20 cellular contexts compared by ENCODE assay signal in genomic region chrX:123807825-123808416, GRCh38. TPM values are rescaled to one million over a fixed set of nuclear protein-coding genes. Genes with fewer than 3 reads are reported as not detected.
DNase-seq lines count a peak whose midpoint lies in the region; ATAC-seq and TF ChIP-seq lines count a peak whose summit lies in the region.
"Had no signal": no experiment of that assay in that cellular context is flagged by ENCODE, and none has a peak within 500 bp of the region (broad histone marks: within the 10 kb centered on the region; RNA-seq: fewer than 3 reads in every experiment).

No MANE protein-coding gene starts in this region.

- RAD21 ChIA-PET in HCT116 (lab: Charles Lee; ENCODE audit: low non-redundant PET in 1 of 2, low total read pairs in 2 of 2, uncharacterized antibody in 2 of 2, unreplicated experiment in 2 of 2): no interaction called here

- no peaks in the 10 kb centered on the region for H3K4me1 ChIP-seq in A673 (ENCODE audit: insufficient read depth, low read length, poor library complexity, severe bottlenecking)
- peaks cover 18 to 26% of the 10 kb centered on the region in 2 experiments; a peak in 3 of 4 replicates for H3K4me1 ChIP-seq in HCT116 (ENCODE audit: control insufficient read depth in 1 of 2, insufficient read depth in 2 of 2, low read length in 2 of 2)
- H3K4me1 ChIP-seq: breast epithelium, esophagus muscularis mucosa, neural progenitor cell, stomach, uterus had no signal

- DNase-seq in A673 (ENCODE audit: low spot score) (peak; percentile 30), HCT116 (ENCODE audit: low read depth, low spot score) (no peak), SK-N-MC (ENCODE audit: low read depth, low spot score) (no peak), fibroblast of peridontal ligament (ENCODE audit: extremely low read depth) (peak; percentile 54), T-helper 2 cell (no peak)
- DNase-seq in activated CD4-positive, alpha-beta T cell treated with anti-CD3 and anti-CD28 coated beads, Interleukin-2, amount 50 U/mL, for 48 hours: no peak
- DNase-seq: activated naive CD8-positive, alpha-beta T cell treated with anti-CD3 and anti-CD28 coated beads for 36 hours; activated T-cell treated with anti-CD3 and anti-CD28 coated beads, Interleukin-2, amount 50 U/mL, for 1 hour; kidney glomerular epithelial cell; midbrain; NCI-H2171 treated with DMSO at 0.1 percent for 48 hours; NK-92 treated with Interleukin-12 subunit alpha and Interleukin-12 subunit beta, amount 100 ng/mL, for 24 hours; T-cell; uterus had no signal

- H3K9ac ChIP-seq in HCT116 (ENCODE audit: low read length): no peak overlapping the region
- H3K9ac ChIP-seq in SK-N-MC (ENCODE audit: insufficient read length): no peak overlapping the region
- H3K9ac ChIP-seq: neural progenitor cell had no signal

- ATAC-seq in HCT116 (no peak), HG03442 (IDR thresholded peaks at IDR 0.05; ENCODE audit: unreplicated experiment) (no peak), GM18873 (IDR thresholded peaks at IDR 0.05; ENCODE audit: low FRiP score, unreplicated experiment) (no peak)
- ATAC-seq: T-cell had no signal

- POLR2A ChIA-PET in A673 (lab: Charles Lee; ENCODE audit: low non-redundant PET): no interaction called here
- POLR2A ChIA-PET in HCT116 (lab: Charles Lee): no interaction called here

- H4K20me1 ChIP-seq in HCT116 (ENCODE audit: insufficient read depth): no peaks in the 10 kb centered on the region

- H3K4me3 ChIP-seq in A673 (ENCODE audit: low read depth, low read length, poor library complexity, severe bottlenecking): no peak overlapping the region
- H3K4me3 ChIP-seq in HCT116 (replicated peaks in 1 of 2; ENCODE audit: low read depth in 1 of 2, low read length in 2 of 2): no peak overlapping the region
- 0 out of 2 replicates have a peak overlapping the region, but pooled peaks have one; percentile 36 for H3K4me3 ChIP-seq in SK-N-MC
- H3K4me3 ChIP-seq: breast epithelium, esophagus muscularis mucosa, neural progenitor cell, stomach, uterus had no signal

- H3K27ac ChIP-seq in A673 (ENCODE audit: low read depth, low read length, poor library complexity, severe bottlenecking) (no peak overlapping the region), HCT116 (ENCODE audit: low read depth, low read length) (no peak overlapping the region), SK-N-MC (peak overlapping the region; percentile 76)
- H3K27ac ChIP-seq: breast epithelium, esophagus muscularis mucosa, neural progenitor cell, stomach had no signal

- no peak for TF ChIP-seq POLR2A in HCT116 (IDR thresholded peaks at IDR 0.05; ENCODE audit: borderline replicate concordance, extremely low read depth, insufficient read depth, insufficient read length)

- TF ChIP-seq CTCF in A673 (conservative IDR thresholded peaks at IDR 0.05; ENCODE audit: low read depth, low read length): no peak
- TF ChIP-seq CTCF in HCT116 (IDR thresholded peaks at IDR 0.05 in 2 of 3, conservative IDR thresholded peaks at IDR 0.05 in 1 of 3; ENCODE audit: borderline replicate concordance in 1 of 3, insufficient read depth in 1 of 3, low read depth in 2 of 3, low read length in 2 of 3): no peak

- H3K27me3 ChIP-seq in A673 (replicated peaks; ENCODE audit: insufficient read depth, low read depth, low read length, poor library complexity) (no peaks in the 10 kb centered on the region), HCT116 (ENCODE audit: insufficient read depth, low read length) (no peaks in the 10 kb centered on the region)
- H3K27me3 ChIP-seq: breast epithelium, esophagus muscularis mucosa, neural progenitor cell, stomach, uterus had no signal

- BruUV-seq in A673 (replicated peaks; lab: Mats Ljungman, UMichigan) (no TSS peak), HCT116 (replicated peaks; lab: Mats Ljungman, UMichigan) (no TSS peak)

- CTCF ChIA-PET in A673 (lab: Charles Lee): no interaction called here
- CTCF ChIA-PET in HCT116 (lab: Charles Lee): no interaction called here

- H2AFZ ChIP-seq in HCT116 (ENCODE audit: low read depth, low read length, poor library complexity, severe bottlenecking): peak overlapping the region; percentile 89
- H2AFZ ChIP-seq: neural progenitor cell had no signal

- H3K79me2 ChIP-seq in HCT116 (ENCODE audit: insufficient read depth, low read length): no peaks in the 10 kb centered on the region

- H3K36me3 ChIP-seq in A673 (ENCODE audit: insufficient read depth, low read length, poor library complexity, severe bottlenecking) (no peaks in the 10 kb centered on the region), HCT116 (ENCODE audit: control insufficient read depth in 1 of 2, insufficient read depth in 2 of 2, low read length in 2 of 2) (no peaks in the 10 kb centered on the region), SK-N-MC (ENCODE audit: insufficient read depth, low read length) (no peaks in the 10 kb centered on the region)
- H3K36me3 ChIP-seq: breast epithelium, esophagus muscularis mucosa, neural progenitor cell, stomach, uterus had no signal

- no peak for TF ChIP-seq RAD21 in HCT116 (IDR thresholded peaks at IDR 0.05; ENCODE audit: low read depth)

- intact Hi-C loops in A673 (cut with micrococcal nuclease; ENCODE audit: unreplicated experiment) (no loop called here), HCT116 (cut with micrococcal nuclease) (no loop called here)

- H3K9me2 ChIP-seq in HCT116 (ENCODE audit: insufficient read depth): no peaks in the 10 kb centered on the region

- H3K4me2 ChIP-seq in HCT116 (ENCODE audit: low read length): 0 out of 2 replicates have a peak overlapping the region, but pooled peaks have one; percentile 9
- H3K4me2 ChIP-seq: neural progenitor cell had no signal

- H3K9me3 ChIP-seq in A673 (ENCODE audit: low read depth, low read length, poor library complexity, severe bottlenecking) (no peaks in the 10 kb centered on the region), HCT116 (ENCODE audit: control insufficient read depth in 1 of 2, insufficient read depth in 1 of 2, low read depth in 1 of 2, low read length in 2 of 2) (no peaks in the 10 kb centered on the region), SK-N-MC (ENCODE audit: low read depth, low read length) (no peaks in the 10 kb centered on the region)
- H3K9me3 ChIP-seq: breast epithelium, esophagus muscularis mucosa, stomach, uterus had no signal

TF ChIP-seq in HCT116, 20 proteins besides CTCF, POLR2A, EP300 and RAD21:
- TF ChIP-seq FOSL1 (IDR thresholded peaks at IDR 0.05; ENCODE audit: low read depth) (0 out of 2 replicates have a peak, but pooled peaks have one; percentile 8), ZNF274 (IDR thresholded peaks at IDR 0.05; ENCODE audit: low read depth, low read length) (no peak), POLR2AphosphoS5 (IDR thresholded peaks at IDR 0.05; ENCODE audit: low read depth, low read length) (no peak), SP1 (IDR thresholded peaks at IDR 0.05; ENCODE audit: low read depth) (no peak), ZFX (IDR thresholded peaks at IDR 0.05) (no peak), EGR1 (IDR thresholded peaks at IDR 0.05; ENCODE audit: low read depth) (no peak)

RNA-seq across cellular contexts. Expression of gene XIAP, which starts 51.9 kb away (rescaled TPM):
- 37.7 TPM in 2 replicates for total RNA-seq in A673 (2021)
- total RNA-seq in HCT116 (2021; ENCODE audit: unreplicated experiment): 41.0 TPM
- 12.3 and 21.7 TPM in 2 replicates for polyA plus RNA-seq in HCT116 (2012)

Comparison
In these comparisons a context has a peak if more than half of its experiments do, and no peak if none do; other contexts are left out.
1. DNase-seq: peak in A673 (single experiment) and fibroblast of peridontal ligament (single experiment); none in HCT116 (single experiment), SK-N-MC (single experiment), activated CD4-positive, alpha-beta T cell treated with anti-CD3 and anti-CD28 coated beads, Interleukin-2, amount 50 U/mL, for 48 hours (0 of 2) and T-helper 2 cell (0 of 5).